Comparison of ENCODE assay signal across 11 cellular contexts in the genomic region with DNA sequence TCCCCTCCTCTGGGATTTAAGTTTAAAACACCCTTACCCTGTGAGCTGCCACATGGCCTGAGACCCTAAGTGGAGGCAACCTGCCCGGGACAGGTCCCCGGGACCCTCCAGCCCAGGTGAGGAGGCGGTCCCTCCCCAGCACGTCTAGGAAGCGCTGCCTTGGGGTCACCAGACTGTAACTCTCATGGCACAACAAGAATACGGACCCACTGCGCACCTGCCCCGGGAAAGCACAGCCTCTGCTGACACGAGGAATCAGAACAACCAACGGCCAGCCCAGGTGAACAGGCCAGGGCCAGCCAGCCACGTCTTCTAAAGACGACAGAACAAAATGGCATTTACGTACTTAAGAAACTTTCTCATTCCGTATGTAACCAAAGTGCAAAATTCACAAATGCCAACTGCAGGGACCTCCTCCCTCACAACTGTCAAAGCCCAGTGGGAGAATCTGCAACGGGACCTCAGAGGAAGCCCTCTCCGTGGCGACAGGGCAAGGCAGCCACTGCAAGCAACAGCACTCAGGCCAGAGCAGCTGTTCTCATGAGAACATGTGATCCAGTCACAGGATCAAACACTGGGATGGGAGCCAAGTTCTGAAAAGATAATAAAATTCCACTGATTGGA.
DNase-seq lines count a peak whose midpoint lies in the region; ATAC-seq, FAIRE-seq and TF ChIP-seq lines count a peak whose summit lies in the region.
"Had no signal": no experiment of that assay in that cellular context is flagged by ENCODE, and none has a peak within 500 bp of the region (broad histone marks: within the 10 kb centered on the region; RNA-seq: fewer than 3 reads in every experiment).

No MANE protein-coding gene starts in this region.

- H3K27me3 ChIP-seq in body of pancreas: no peaks in the 10 kb centered on the region
- no peaks in the 10 kb centered on the region for H3K27me3 ChIP-seq in transverse colon

- WGBS in body of pancreas, 2 donors: 58 to 61% methylated on average over 8 to 17 of the region's 17 CpGs
- WGBS in transverse colon (ENCODE audit: low coverage in 1 of 2), 2 donors: 70 to 100% methylated on average over 1 to 17 of the region's 17 CpGs

- DNase-seq in activated CD8-positive, alpha-beta memory T cell treated with anti-CD3 and anti-CD28 coated beads for 24 hours: peak; percentile 24
- no peak for DNase-seq in activated CD8-positive, alpha-beta memory T cell treated with anti-CD3 and anti-CD28 coated beads, Interleukin-2, amount 50 U/mL, for 4 hours
- DNase-seq in body of pancreas (peak; percentile 39 to 70 (median 63)), iris pigment epithelial cell (ENCODE audit: low read depth) (peak; percentile 63), transverse colon (no peak), GM20000 (ENCODE audit: low spot score) (no peak), NCI-H2029 (lab: John Stamatoyannopoulos, UW) (no peak), H54 (ENCODE audit: insufficient read length, low spot score) (no peak)

- TF ChIP-seq POLR2A in body of pancreas (IDR thresholded peaks at IDR 0.05): no peak
- TF ChIP-seq POLR2A in transverse colon (IDR thresholded peaks at IDR 0.05): no peak
- no peak for TF ChIP-seq POLR2A in H54 (IDR thresholded peaks at IDR 0.05; ENCODE audit: low read depth, low read length)

- peak; percentile 43 for ATAC-seq in body of pancreas
- ATAC-seq: HCT116 had no signal

- H3K36me3 ChIP-seq in body of pancreas (replicated peaks in 1 of 2; ENCODE audit: insufficient read depth in 1 of 2, low read depth in 2 of 2): no peaks in the 10 kb centered on the region
- H3K36me3 ChIP-seq in transverse colon: no peaks in the 10 kb centered on the region

- no peaks in the 10 kb centered on the region for H3K9me3 ChIP-seq in body of pancreas
- H3K9me3 ChIP-seq in transverse colon: no peaks in the 10 kb centered on the region

- H3K27ac ChIP-seq in body of pancreas (peak overlapping the region in 1 of 4 donors; percentile 17), transverse colon (peak overlapping the region in 3 of 4 donors; percentile 58 to 88 (median 77))
- H3K27ac ChIP-seq: RWPE1 had no signal

- TF ChIP-seq CTCF in body of pancreas (IDR thresholded peaks at IDR 0.05): no peak
- no peak for TF ChIP-seq CTCF in transverse colon (IDR thresholded peaks at IDR 0.05)
- TF ChIP-seq CTCF in GM20000 (IDR thresholded peaks at IDR 0.05; ENCODE audit: extremely low read depth, missing control alignments): no peak

- no peak overlapping the region for H3K4me3 ChIP-seq in body of pancreas
- no peak overlapping the region for H3K4me3 ChIP-seq in transverse colon

- intact Hi-C loops in body of pancreas (cut with DNase I): no loop called here
- intact Hi-C loops in transverse colon (cut with DNase I; ENCODE audit: low total_unique reads): no loop called here

- H3K4me1 ChIP-seq in body of pancreas: peaks cover 14% of the 10 kb centered on the region
- peaks cover 0 to 18% (median 5%) of the 10 kb centered on the region in 4 donors for H3K4me1 ChIP-seq in transverse colon

- no peak for FAIRE-seq in H54 (lab: Jason Lieb, UNC)
- FAIRE-seq: colon had no signal

- no peak for TF ChIP-seq EP300 in transverse colon (IDR thresholded peaks at IDR 0.05; ENCODE audit: low read depth)

- in situ Hi-C loops in transverse colon (cut with MboI; ENCODE audit: low pct_ligation_motif_present in 1 of 4, low pct_unique_long_range_greater_than_20kb in 1 of 4, low sequenced_read_pairs in 3 of 4): no loop called here

Comparison
In these comparisons a context has a peak if more than half of its experiments do, and no peak if none do; other contexts are left out.
1. DNase-seq: peak in activated CD8-positive, alpha-beta memory T cell treated with anti-CD3 and anti-CD28 coated beads for 24 hours (single experiment), body of pancreas (4 of 4) and iris pigment epithelial cell (single experiment); none in activated CD8-positive, alpha-beta memory T cell treated with anti-CD3 and anti-CD28 coated beads, Interleukin-2, amount 50 U/mL, for 4 hours (single experiment), transverse colon (single experiment), GM20000 (single experiment), NCI-H2029 (single experiment) and H54 (single experiment).